ENCODE assay signal across 7 cellular contexts in the genomic region with DNA sequence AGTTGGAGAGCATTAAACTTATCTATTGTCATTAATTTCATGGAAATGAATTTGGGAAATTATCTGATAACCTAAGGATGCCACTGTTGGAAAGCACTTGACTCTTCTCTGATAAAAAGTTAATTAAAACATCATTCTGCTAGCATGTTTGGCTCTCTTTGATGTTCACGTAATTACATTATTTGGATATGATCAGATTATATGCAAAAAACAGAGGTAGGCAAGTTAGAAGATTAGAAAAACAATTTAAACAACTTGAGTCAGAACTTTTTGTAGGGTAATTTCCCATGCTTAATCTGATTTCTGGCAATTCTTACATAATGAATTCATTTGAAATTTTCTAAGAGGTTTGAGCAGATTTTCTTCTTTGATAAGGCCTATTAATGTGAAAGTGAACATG.
"Had no signal": no experiment of that assay in that cellular context is flagged by ENCODE, and none has a peak within 500 bp of the region (broad histone marks: within the 10 kb centered on the region; RNA-seq: fewer than 3 reads in every experiment).

No MANE protein-coding gene starts in this region.

- H3K4me2 ChIP-seq: KMS-11 had no signal

- H3K27ac ChIP-seq: HL-60, KMS-11 had no signal

- H3K9ac ChIP-seq: KMS-11 had no signal

- H3K4me3 ChIP-seq: K562 had no signal

- DNase-seq: IMR-90, KBM-7, KG1 had no signal

- ATAC-seq: HepG2, K562 had no signal
